Comparison of ENCODE assay signal across 13 cellular contexts in genomic region chr16:48276102-48276501, GRCh38. TPM values are rescaled to one million over a fixed set of nuclear protein-coding genes. Genes with fewer than 3 reads are reported as not detected.
DNase-seq lines count a peak whose midpoint lies in the region; ATAC-seq and TF ChIP-seq lines count a peak whose summit lies in the region.
"Had no signal": no experiment of that assay in that cellular context is flagged by ENCODE, and none has a peak within 500 bp of the region (broad histone marks: within the 10 kb centered on the region; RNA-seq: fewer than 3 reads in every experiment).

No MANE protein-coding gene starts in this region.

- H3K36me3 ChIP-seq in right atrium auricular region (peaks cover 5% of the 10 kb centered on the region), psoas muscle (ENCODE audit: insufficient read depth in 1 of 2, low read depth in 1 of 2) (peaks cover 0 to 30% of the 10 kb centered on the region in 2 donors)
- H3K36me3 ChIP-seq in CD8-positive, alpha-beta memory T cell (ENCODE audit: insufficient read depth, low read length) = peaks cover 8% of the 10 kb centered on the region

- H3K9me3 Mint-ChIP-seq in CD8-positive, alpha-beta memory T cell = no peaks in the 10 kb centered on the region

- H3K27me3 ChIP-seq in right atrium auricular region (no peaks in the 10 kb centered on the region), psoas muscle (ENCODE audit: insufficient read depth in 3 of 3, low read length in 2 of 3) (no peaks in the 10 kb centered on the region)
- H3K27me3 ChIP-seq in CD8-positive, alpha-beta memory T cell (ENCODE audit: insufficient read depth, low read length, poor library complexity, severe bottlenecking) = no peaks in the 10 kb centered on the region

- no peaks in the 10 kb centered on the region for H3K27me3 Mint-ChIP-seq in CD8-positive, alpha-beta memory T cell
- H3K27me3 Mint-ChIP-seq: activated naive CD8-positive, alpha-beta T cell had no signal

- POLR2A ChIA-PET in CD8-positive, alpha-beta memory T cell (lab: Charles Lee) = no interaction called here

- no peaks in the 10 kb centered on the region for H3K9me3 ChIP-seq in right atrium auricular region
- no peaks in the 10 kb centered on the region for H3K9me3 ChIP-seq in psoas muscle
- H3K9me3 ChIP-seq in CD8-positive, alpha-beta memory T cell (ENCODE audit: low read length) = no peaks in the 10 kb centered on the region

- TF ChIP-seq CTCF in right atrium auricular region (IDR thresholded peaks at IDR 0.05) (no peak), psoas muscle (IDR thresholded peaks at IDR 0.05) (no peak)

- H3K27ac ChIP-seq in right atrium auricular region (peak overlapping the region; percentile 49), psoas muscle (peak overlapping the region; percentile 25)
- no peak overlapping the region for H3K27ac ChIP-seq in CD8-positive, alpha-beta memory T cell (ENCODE audit: low read depth, low read length)

- H3K4me3 ChIP-seq in right atrium auricular region (no peak overlapping the region), psoas muscle (no peak overlapping the region)
- H3K4me3 ChIP-seq in CD8-positive, alpha-beta memory T cell (ENCODE audit: low read length) = no peak overlapping the region

- DNase-seq in ELR (ENCODE audit: low read depth) = peak; percentile 28
- DNase-seq in anterior cingulate cortex (lab: John Stamatoyannopoulos, UW) = peak in 30 of 58 donors; percentile 6 to 77 (median 24)
- no peak for DNase-seq in right atrium auricular region (ENCODE audit: low spot score)
- no peak for DNase-seq in psoas muscle
- no peak for DNase-seq in CD8-positive, alpha-beta memory T cell
- DNase-seq in NCI-H1694 treated with DMSO at 0.1 percent for 48 hours (lab: John Stamatoyannopoulos, UW) = no peak
- DNase-seq: activated CD4-positive, alpha-beta T cell treated with anti-CD3 and anti-CD28 coated beads, Interleukin-2, amount 50 U/mL, for 48 hours; NCI-H1048; NK-92 treated with Interleukin-12 subunit alpha and Interleukin-12 subunit beta, amount 100 ng/mL, for 24 hours; T-helper 1 cell had no signal

- no peak overlapping the region for H3K4me3 Mint-ChIP-seq in CD8-positive, alpha-beta memory T cell
- H3K4me3 Mint-ChIP-seq: activated naive CD8-positive, alpha-beta T cell had no signal

- peak overlapping the region in 1 of 8 donors; percentile 17 for H3K27ac Mint-ChIP-seq in CD8-positive, alpha-beta memory T cell

- intact Hi-C loops in psoas muscle (cut with DNase I) = no loop called here

- WGBS in psoas muscle, 3 donors = 33 to 51% (median 42%) methylated on average over 4 of the region's 4 CpGs

- peak in 2 of 4 donors; percentile 32 to 49 for ATAC-seq in psoas muscle
- ATAC-seq in GM21381 (IDR thresholded peaks at IDR 0.05; ENCODE audit: unreplicated experiment) = no peak
- ATAC-seq in GM18511 (IDR thresholded peaks at IDR 0.05; ENCODE audit: unreplicated experiment) = no peak

- CTCF ChIA-PET in CD8-positive, alpha-beta memory T cell (lab: Charles Lee) = no interaction called here

- peaks cover 7 to 41% (median 17%) of the 10 kb centered on the region in 3 donors for H3K4me1 Mint-ChIP-seq in CD8-positive, alpha-beta memory T cell

- peaks cover 0 to 38% of the 10 kb centered on the region in 2 donors for H3K4me1 ChIP-seq in right atrium auricular region
- H3K4me1 ChIP-seq in psoas muscle = peaks cover 19% of the 10 kb centered on the region
- H3K4me1 ChIP-seq in CD8-positive, alpha-beta memory T cell (ENCODE audit: insufficient read depth, low read length) = peaks cover 3% of the 10 kb centered on the region

- H3K36me3 Mint-ChIP-seq in CD8-positive, alpha-beta memory T cell = peaks cover 6 to 77% (median 19%) of the 10 kb centered on the region in 3 donors

RNA-seq across cellular contexts. Expression of gene ABCC11, which starts 28.8 kb away (rescaled TPM):
- total RNA-seq in right atrium auricular region (not detected), psoas muscle (under 1 TPM in 3 of 4 donors, not detected in 1; 0.18 to 0.22 (median 0.21) TPM)
- polyA plus RNA-seq in psoas muscle = under 1 TPM; 0.05 to 0.12 (median 0.11) TPM
- under 1 TPM; 0.22 TPM for total RNA-seq in CD8-positive, alpha-beta memory T cell
- not detected for polyA plus RNA-seq in CD8-positive, alpha-beta memory T cell

RNA-seq across cellular contexts. Expression of gene LONP2, which starts 32.0 kb away (rescaled TPM):
- total RNA-seq in right atrium auricular region (10 to 100 TPM; 37.2 to 48.9 TPM), psoas muscle (10 to 100 TPM; 46.5 to 68.0 (median 59.3) TPM)
- 10 to 100 TPM; 15.2 to 32.8 (median 16.4) TPM for polyA plus RNA-seq in psoas muscle
- total RNA-seq in CD8-positive, alpha-beta memory T cell = 10 to 100 TPM; 54.9 to 55.7 TPM
- 39.1 TPM for polyA plus RNA-seq in CD8-positive, alpha-beta memory T cell

Comparison
In these comparisons a context has a peak if more than half of its experiments do, and no peak if none do; other contexts are left out.
1. DNase-seq: peak in ELR (single experiment) and anterior cingulate cortex (30 of 58); none in right atrium auricular region (single experiment), psoas muscle (0 of 2), CD8-positive, alpha-beta memory T cell (0 of 5) and NCI-H1694 treated with DMSO at 0.1 percent for 48 hours (single experiment).